21 cellular contexts compared by ENCODE assay signal in the genomic region with DNA sequence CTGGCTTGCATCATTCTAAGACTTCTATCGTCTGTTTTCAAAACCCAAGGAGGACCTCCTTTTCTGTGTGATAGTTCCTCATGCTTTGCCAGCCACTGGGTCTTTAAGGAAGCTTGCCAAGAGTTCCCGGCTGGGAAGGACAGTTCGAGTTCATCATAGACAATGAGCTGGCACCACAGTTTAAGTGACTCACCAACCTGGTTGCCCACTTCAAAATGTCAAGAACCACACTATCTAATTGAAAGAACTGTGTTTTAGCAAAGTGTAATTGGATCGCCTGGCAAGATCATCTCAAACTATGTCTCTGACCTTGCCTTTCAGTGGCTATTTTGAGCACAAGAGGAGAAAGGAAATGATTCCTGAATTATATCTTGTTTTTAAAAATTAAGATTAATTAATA. TPM values are rescaled to one million over a fixed set of nuclear protein-coding genes. Genes with fewer than 3 reads are reported as not detected.
A peak's percentile ranks its signal among the peaks of the same experiment; 100 is the strongest.
DNase-seq lines count a peak whose midpoint lies in the region; ATAC-seq and TF ChIP-seq lines count a peak whose summit lies in the region.
"Had no signal": no experiment of that assay in that cellular context is flagged by ENCODE, and none has a peak within 500 bp of the region (broad histone marks: within the 10 kb centered on the region; RNA-seq: fewer than 3 reads in every experiment).

No MANE protein-coding gene starts in this region.

- H3K4me1 ChIP-seq in PC-3 (ENCODE audit: insufficient read depth, low read length) (no peaks in the 10 kb centered on the region), sigmoid colon (no peaks in the 10 kb centered on the region), gastroesophageal sphincter (no peaks in the 10 kb centered on the region), uterus (no peaks in the 10 kb centered on the region)

- 69 to 84% methylated on average over 4 of the region's 4 CpGs for WGBS in sigmoid colon, 2 donors
- WGBS in gastroesophageal sphincter (ENCODE audit: low coverage in 1 of 2), 2 donors, result 63 to 68% methylated on average over 4 of the region's 4 CpGs

- H3K4me3 ChIP-seq in PC-3 (ENCODE audit: low read length) (no peak overlapping the region), sigmoid colon (no peak overlapping the region), gastroesophageal sphincter (no peak overlapping the region), uterus (no peak overlapping the region)
- H3K4me3 ChIP-seq: mucosa of descending colon had no signal

- H3K9me3 ChIP-seq in PC-3 (ENCODE audit: low read length), result no peaks in the 10 kb centered on the region
- no peaks in the 10 kb centered on the region for H3K9me3 ChIP-seq in sigmoid colon
- H3K9me3 ChIP-seq in gastroesophageal sphincter, result no peaks in the 10 kb centered on the region
- H3K9me3 ChIP-seq in uterus, result no peaks in the 10 kb centered on the region
- H3K9me3 ChIP-seq: mucosa of descending colon had no signal

- no peak for ATAC-seq in PC-3
- no peak for ATAC-seq in gastroesophageal sphincter
- no peak for ATAC-seq in GM21515 (IDR thresholded peaks at IDR 0.05; ENCODE audit: unreplicated experiment)
- ATAC-seq: effector memory CD8-positive, alpha-beta T cell; left ventricle myocardium superior; mucosa of descending colon had no signal

- intact Hi-C loops in PC-3 (cut with micrococcal nuclease), result no loop called here
- intact Hi-C loops in sigmoid colon (cut with DNase I), result no loop called here
- intact Hi-C loops in uterus (cut with DNase I; ENCODE audit: low total_unique reads), result no loop called here

- CTCF ChIA-PET in PC-3 (lab: Charles Lee), result no interaction called here

- H3K9me2 ChIP-seq in PC-3 (replicated peaks; ENCODE audit: low read length), result no peaks in the 10 kb centered on the region

- H3K27ac ChIP-seq in PC-3 (ENCODE audit: low read length) (no peak overlapping the region), sigmoid colon (no peak overlapping the region), gastroesophageal sphincter (no peak overlapping the region), uterus (no peak overlapping the region)
- H3K27ac ChIP-seq: WERI-Rb-1 had no signal

- POLR2A ChIA-PET in PC-3 (lab: Charles Lee; ENCODE audit: unreplicated experiment), result no interaction called here

- no peak overlapping the region for H2AFZ ChIP-seq in PC-3 (ENCODE audit: low read length)

- H3F3A ChIP-seq in PC-3 (ENCODE audit: low read length, unreplicated experiment), result no peaks in the 10 kb centered on the region

- no peak overlapping the region for H3K4me2 ChIP-seq in PC-3 (ENCODE audit: low read length)

- TF ChIP-seq EP300 in sigmoid colon (IDR thresholded peaks at IDR 0.05), result no peak
- no peak for TF ChIP-seq EP300 in gastroesophageal sphincter (IDR thresholded peaks at IDR 0.05)

- H3K9ac ChIP-seq in PC-3 (ENCODE audit: low read length), result no peak overlapping the region

- H3K27me3 ChIP-seq in PC-3 (ENCODE audit: low read length) (peaks cover 62% of the 10 kb centered on the region), sigmoid colon (peaks cover 0 to 16% (median 0%) of the 10 kb centered on the region in 3 donors), gastroesophageal sphincter (no peaks in the 10 kb centered on the region), uterus (no peaks in the 10 kb centered on the region)

- TF ChIP-seq CTCF in PC-3 (conservative IDR thresholded peaks at IDR 0.05; ENCODE audit: low read depth, low read length) (no peak), sigmoid colon (IDR thresholded peaks at IDR 0.05) (no peak), gastroesophageal sphincter (IDR thresholded peaks at IDR 0.05) (no peak), uterus (IDR thresholded peaks at IDR 0.05) (no peak)

- no peak for TF ChIP-seq POLR2A in sigmoid colon (IDR thresholded peaks at IDR 0.05)
- no peak for TF ChIP-seq POLR2A in gastroesophageal sphincter (IDR thresholded peaks at IDR 0.05)
- no peak for TF ChIP-seq POLR2A in uterus (IDR thresholded peaks at IDR 0.05)

- DNase-seq in COR-L47 (lab: John Stamatoyannopoulos, UW) (peak; percentile 61), LoVo (ENCODE audit: low spot score) (peak; percentile 24), PC-3 (peak; percentile 9), inferior parietal cortex (ENCODE audit: extremely low spot score) (peak; percentile 29), sigmoid colon (no peak), uterus (no peak)
- DNase-seq: activated CD4-positive, alpha-beta T cell treated with anti-CD3 and anti-CD28 coated beads, Interleukin-2, amount 50 U/mL, for 4 hours; activated naive CD4-positive, alpha-beta T cell treated with anti-CD3 and anti-CD28 coated beads for 36 hours; activated T-cell treated with anti-CD3 and anti-CD28 coated beads for 4 hours; aorta; CD4-positive, alpha-beta memory T cell; effector memory CD8-positive, alpha-beta T cell; KBM-7; left ventricle myocardium superior; mucosa of descending colon; NCI-H2227 treated with DMSO at 0.1 percent for 48 hours; Right ventricle myocardium superior; T-helper 1 cell; WERI-Rb-1 had no signal

- no peaks in the 10 kb centered on the region for H4K20me1 ChIP-seq in PC-3 (ENCODE audit: low read length)

- H3K36me3 ChIP-seq in PC-3 (ENCODE audit: low read depth, low read length) (no peaks in the 10 kb centered on the region), sigmoid colon (no peaks in the 10 kb centered on the region), gastroesophageal sphincter (no peaks in the 10 kb centered on the region), uterus (no peaks in the 10 kb centered on the region)
- H3K36me3 ChIP-seq: WERI-Rb-1 had no signal

- no peaks in the 10 kb centered on the region for H3K79me2 ChIP-seq in PC-3 (ENCODE audit: low read length)

- no TSS peak for BruUV-seq in PC-3 (replicated peaks; lab: Mats Ljungman, UMichigan)

RNA-seq across cellular contexts. Expression of gene SOX2, which starts 27.9 kb away (rescaled TPM):
- not detected in 2 replicates for total RNA-seq in PC-3 (2014; rRNA removed)
- total RNA-seq in sigmoid colon, result 1 to 10 TPM; 4.9 to 7.7 (median 7.0) TPM
- 1 to 10 TPM in 1 of 3 donors, not detected in 2; 1.9 TPM for polyA plus RNA-seq in sigmoid colon
- total RNA-seq in gastroesophageal sphincter, result 1 to 10 TPM; 3.1 to 9.9 (median 5.7) TPM
- total RNA-seq in uterus, result under 1 TPM in 2 of 4 donors, not detected in 2; 0.18 to 0.35 TPM
- total RNA-seq: activated naive CD4-positive, alpha-beta T cell treated with anti-CD3 and anti-CD28 coated beads for 36 hours; CD4-positive, alpha-beta memory T cell had no signal
- polyA plus RNA-seq: CD4-positive, alpha-beta memory T cell had no signal

Comparison
In these comparisons a context has a peak if more than half of its experiments do, and no peak if none do; other contexts are left out.
1. DNase-seq: peak in COR-L47 (single experiment), LoVo (single experiment), PC-3 (single experiment) and inferior parietal cortex (single experiment); none in sigmoid colon (single experiment) and uterus (0 of 2).